ENCODE assay signal across 12 cellular contexts in genomic region chr1:221824025-221824424, GRCh38.
DNase-seq lines count a peak whose midpoint lies in the region; ATAC-seq and TF ChIP-seq lines count a peak whose summit lies in the region.
"Had no signal": no experiment of that assay in that cellular context is flagged by ENCODE, and none has a peak within 500 bp of the region (broad histone marks: within the 10 kb centered on the region; RNA-seq: fewer than 3 reads in every experiment).

No MANE protein-coding gene starts in this region.

- in situ Hi-C loops in GM13977 (cut with MboI; ENCODE audit: low pct_unique_long_range_greater_than_20kb, low sequenced_read_pairs, unreplicated experiment), result no loop called here

- CTCF ChIA-PET in activated CD8-positive, alpha-beta memory T cell treated with anti-CD3 and anti-CD28 coated beads, Interleukin-2, amount 10 ng/mL, durations not matched to agents 7 days and 5 days (lab: Charles Lee), result no interaction called here

- no peaks in the 10 kb centered on the region for H3K27me3 Mint-ChIP-seq in activated CD8-positive, alpha-beta memory T cell treated with anti-CD3 and anti-CD28 coated beads, Interleukin-2, amount 10 ng/mL, durations not matched to agents 7 days and 5 days

- peaks cover 10% of the 10 kb centered on the region for H3K36me3 Mint-ChIP-seq in activated CD8-positive, alpha-beta memory T cell treated with anti-CD3 and anti-CD28 coated beads, Interleukin-2, amount 10 ng/mL, durations not matched to agents 7 days and 5 days

- no peaks in the 10 kb centered on the region for H3K9me3 Mint-ChIP-seq in activated CD8-positive, alpha-beta memory T cell treated with anti-CD3 and anti-CD28 coated beads, Interleukin-2, amount 10 ng/mL, durations not matched to agents 7 days and 5 days (ENCODE audit: low read depth)

- no peak overlapping the region for H3K4me3 Mint-ChIP-seq in activated CD8-positive, alpha-beta memory T cell treated with anti-CD3 and anti-CD28 coated beads, Interleukin-2, amount 10 ng/mL, durations not matched to agents 7 days and 5 days
- H3K4me3 Mint-ChIP-seq: nephron progenitor cell had no signal

- H3K4me1 Mint-ChIP-seq in activated CD8-positive, alpha-beta memory T cell treated with anti-CD3 and anti-CD28 coated beads, Interleukin-2, amount 10 ng/mL, durations not matched to agents 7 days and 5 days, result peaks cover 67% of the 10 kb centered on the region
- H3K4me1 Mint-ChIP-seq: nephron progenitor cell had no signal

- DNase-seq in activated CD8-positive, alpha-beta memory T cell treated with anti-CD3 and anti-CD28 coated beads, Interleukin-2, amount 10 ng/mL, durations not matched to agents 7 days and 5 days, result peak; percentile 56
- DNase-seq in activated CD8-positive, alpha-beta memory T cell treated with anti-CD3 and anti-CD28 coated beads for 24 hours, result no peak
- DNase-seq in amniotic epithelial cell (ENCODE audit: low read depth) (peak; percentile 37), pulmonary artery endothelial cell (ENCODE audit: low read depth, low spot score) (peak; percentile 75), Right ventricle myocardium superior (no peak), GM13977 (ENCODE audit: low spot score) (no peak), H4 (ENCODE audit: low spot score) (no peak)
- DNase-seq: hippocampal formation; NCI-H2029; nephron progenitor cell; stimulated activated CD4-positive, alpha-beta T cell treated with anti-CD3 and anti-CD28 coated beads, Interleukin-4, amount 100 ng/mL, for 24 hours had no signal

- TF ChIP-seq CTCF in GM13977 (IDR thresholded peaks at IDR 0.05; ENCODE audit: extremely low read depth, insufficient read depth, missing control alignments), result no peak

- no peak overlapping the region for H3K27ac Mint-ChIP-seq in activated CD8-positive, alpha-beta memory T cell treated with anti-CD3 and anti-CD28 coated beads, Interleukin-2, amount 10 ng/mL, durations not matched to agents 7 days and 5 days
- H3K27ac Mint-ChIP-seq: nephron progenitor cell had no signal

- ATAC-seq in activated CD8-positive, alpha-beta memory T cell treated with anti-CD3 and anti-CD28 coated beads, Interleukin-2, amount 10 ng/mL, durations not matched to agents 7 days and 5 days, result peak; percentile 29
- ATAC-seq in HG02885 (IDR thresholded peaks at IDR 0.05; ENCODE audit: poor library complexity, unreplicated experiment) (peak; percentile 46), Right ventricle myocardium superior (ENCODE audit: poor library complexity) (no peak)

- intact Hi-C loops in Right ventricle myocardium superior (cut with DNase I), result no loop called here

Comparison
In these comparisons a context has a peak if more than half of its experiments do, and no peak if none do; other contexts are left out.
1. DNase-seq: peak in activated CD8-positive, alpha-beta memory T cell treated with anti-CD3 and anti-CD28 coated beads, Interleukin-2, amount 10 ng/mL, durations not matched to agents 7 days and 5 days (single experiment), amniotic epithelial cell (single experiment) and pulmonary artery endothelial cell (single experiment); none in activated CD8-positive, alpha-beta memory T cell treated with anti-CD3 and anti-CD28 coated beads for 24 hours (single experiment), Right ventricle myocardium superior (single experiment), GM13977 (single experiment) and H4 (single experiment).